Comparison of ENCODE assay signal across 14 cellular contexts in the genomic region with DNA sequence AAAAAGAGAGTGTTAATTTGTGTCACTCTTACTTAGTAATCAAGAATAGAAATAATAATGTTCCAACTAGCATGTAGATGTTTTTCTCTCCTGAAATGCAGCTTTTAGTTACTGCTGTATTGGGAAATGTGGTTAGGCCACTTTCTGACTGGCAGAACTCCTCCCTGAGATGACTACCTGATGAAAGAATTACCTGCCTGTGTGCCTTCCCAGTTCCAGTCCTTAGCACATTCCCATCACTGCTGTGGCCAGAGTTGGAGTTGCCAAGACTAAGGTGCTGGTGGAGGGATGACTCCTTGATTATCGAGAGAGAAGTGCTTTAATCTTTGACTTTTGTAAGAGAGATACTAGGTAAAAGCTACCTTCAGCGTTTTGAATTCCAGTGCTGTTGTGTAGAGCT. TPM values are rescaled to one million over a fixed set of nuclear protein-coding genes. Genes with fewer than 3 reads are reported as not detected.
DNase-seq lines count a peak whose midpoint lies in the region; ATAC-seq, FAIRE-seq and TF ChIP-seq lines count a peak whose summit lies in the region.
"Had no signal": no experiment of that assay in that cellular context is flagged by ENCODE, and none has a peak within 500 bp of the region (broad histone marks: within the 10 kb centered on the region; RNA-seq: fewer than 3 reads in every experiment).

No MANE protein-coding gene starts in this region.

- TF ChIP-seq POLR2A in HCT116 (IDR thresholded peaks at IDR 0.05; ENCODE audit: borderline replicate concordance, extremely low read depth, insufficient read depth, insufficient read length) (no peak), K562 (conservative IDR thresholded peaks at IDR 0.05) (no peak), prostate gland (IDR thresholded peaks at IDR 0.05) (no peak), adrenal gland (IDR thresholded peaks at IDR 0.05) (no peak)

- H4K20me1 ChIP-seq in HCT116 (ENCODE audit: insufficient read depth) (no peaks in the 10 kb centered on the region), K562 (replicated peaks; ENCODE audit: control insufficient read depth, insufficient read depth, low read length) (no peaks in the 10 kb centered on the region), hepatocyte (ENCODE audit: insufficient read depth, poor library complexity, severe bottlenecking) (peaks cover 3% of the 10 kb centered on the region)

- POLR2A ChIA-PET in HCT116 (lab: Charles Lee) (interaction anchor here (1.3 kb wide), 1 partner anchor 9 kb away, joined by 3 read pairs; a partner anchor contains a TSS), K562 (lab: Yijun Ruan, JAX) (interaction anchor here (0.6 to 1.5 kb wide), 2 partner anchors 11 to 32 kb away, joined by 3 read pairs; no protein-coding TSS in a partner anchor)

- 13% methylated on average over 2 of the region's 2 CpGs for WGBS in K562 (ENCODE audit: insufficient coverage, low coverage, missing lambda C conversion rate)
- WGBS in hepatocyte (ENCODE audit: low lambda C conversion rate, missing lambda C conversion rate): 57% methylated on average over 2 of the region's 2 CpGs
- 36% methylated on average over 2 of the region's 2 CpGs for WGBS in prostate gland
- 62 to 78% (median 72%) methylated on average over 2 of the region's 2 CpGs for WGBS in adrenal gland, 4 donors

- no peak overlapping the region for H3K9ac ChIP-seq in HCT116 (ENCODE audit: low read length)
- H3K9ac ChIP-seq in K562 (ENCODE audit: insufficient read depth in 1 of 2, low read depth in 2 of 2, low read length in 2 of 2): peak overlapping the region; percentile 53 to 82; a peak in 3 of 4 replicates

- DNase-seq in HCT116 (ENCODE audit: low read depth, low spot score): no peak
- no peak for DNase-seq in K562 (ENCODE audit: extremely low read depth in 1 of 4, low spot score in 3 of 4)
- peak; percentile 47 for DNase-seq in hepatocyte (ENCODE audit: low spot score)
- peak; percentile 42 for DNase-seq in prostate gland (ENCODE audit: low spot score)
- no peak for DNase-seq in NCI-H510A treated with DMSO at 0.1 percent for 48 hours (lab: John Stamatoyannopoulos, UW)
- no peak for DNase-seq in NCI-H1105 (lab: John Stamatoyannopoulos, UW)
- no peak for DNase-seq in adrenal gland
- DNase-seq: activated T-cell treated with anti-CD3 and anti-CD28 coated beads, Interleukin-2, amount 50 U/mL, for 48 hours; Kasumi-1; left cardiac atrium; NCI-H2081 treated with DMSO at 0.1 percent for 48 hours; stimulated activated CD4-positive, alpha-beta T cell treated with anti-CD3 and anti-CD28 coated beads, Interleukin-12 subunit alpha, Interleukin-12 subunit beta, amount 100 ng/mL, for 4 hours had no signal

- intact Hi-C loops in HCT116 (cut with micrococcal nuclease): no loop called here
- intact Hi-C loops in K562 (cut with micrococcal nuclease): no loop called here
- intact Hi-C loops in prostate gland (cut with DNase I): no loop called here
- intact Hi-C loops in adrenal gland (cut with DNase I): no loop called here

- BruUV-seq in HCT116 (replicated peaks; lab: Mats Ljungman, UMichigan) (no TSS peak), K562 (replicated peaks; lab: Mats Ljungman, UMichigan) (no TSS peak)

- H3K4me3 ChIP-seq in HCT116 (replicated peaks in 1 of 2; ENCODE audit: low read depth in 1 of 2, low read length in 2 of 2) (peak overlapping the region in 1 of 2 experiments; percentile 5; a peak in 1 of 4 replicates), K562 (peak overlapping the region; percentile 27; the same call in 1 of the 2 replicates), hepatocyte (no peak overlapping the region), prostate gland (no peak overlapping the region), adrenal gland (no peak overlapping the region)
- H3K4me3 ChIP-seq: thyroid gland had no signal

- H3K79me2 ChIP-seq in HCT116 (ENCODE audit: insufficient read depth, low read length) (no peaks in the 10 kb centered on the region), K562 (ENCODE audit: control insufficient read depth, insufficient read depth, low read length) (peaks cover 18% of the 10 kb centered on the region), hepatocyte (no peaks in the 10 kb centered on the region)

- no peaks in the 10 kb centered on the region for H3K9me2 ChIP-seq in HCT116 (ENCODE audit: insufficient read depth)
- H3K9me2 ChIP-seq in hepatocyte (replicated peaks; ENCODE audit: insufficient read depth): no peaks in the 10 kb centered on the region

- peak; percentile 71 for FAIRE-seq in K562 (lab: Jason Lieb, UNC)

- H3K36me3 ChIP-seq in HCT116 (ENCODE audit: control insufficient read depth in 1 of 2, insufficient read depth in 2 of 2, low read length in 2 of 2): no peaks in the 10 kb centered on the region
- no peaks in the 10 kb centered on the region; the same call in 2 of the 3 replicates for H3K36me3 ChIP-seq in K562 (ENCODE audit: control insufficient read depth, insufficient read depth, low read length)
- no peaks in the 10 kb centered on the region for H3K36me3 ChIP-seq in hepatocyte (replicated peaks; ENCODE audit: insufficient read depth, low read depth)
- H3K36me3 ChIP-seq in prostate gland: no peaks in the 10 kb centered on the region
- H3K36me3 ChIP-seq in adrenal gland (replicated peaks in 1 of 2): no peaks in the 10 kb centered on the region
- H3K36me3 ChIP-seq: thyroid gland had no signal

- in situ Hi-C loops in K562 (cut with MboI): no loop called here

- peaks cover 2 to 18% of the 10 kb centered on the region in 2 experiments; a peak in 3 of 4 replicates for H3K4me1 ChIP-seq in HCT116 (ENCODE audit: control insufficient read depth in 1 of 2, insufficient read depth in 2 of 2, low read length in 2 of 2)
- peaks cover 24 to 33% of the 10 kb centered on the region in 2 experiments; a peak in 4 of 5 replicates for H3K4me1 ChIP-seq in K562 (replicated peaks in 1 of 2; ENCODE audit: control insufficient read depth in 2 of 2, insufficient read depth in 2 of 2, low read length in 2 of 2)
- peaks cover 32% of the 10 kb centered on the region for H3K4me1 ChIP-seq in hepatocyte (ENCODE audit: insufficient read depth)
- no peaks in the 10 kb centered on the region for H3K4me1 ChIP-seq in prostate gland (replicated peaks)
- H3K4me1 ChIP-seq in adrenal gland (replicated peaks in 1 of 2): peaks cover 20 to 45% of the 10 kb centered on the region in 2 donors

- TF ChIP-seq EP300 in K562 (IDR thresholded peaks at IDR 0.05; ENCODE audit: low read length): no peak

- peak overlapping the region; percentile 18 for H2AFZ ChIP-seq in HCT116 (ENCODE audit: low read depth, low read length, poor library complexity, severe bottlenecking)
- no peak overlapping the region for H2AFZ ChIP-seq in K562 (ENCODE audit: low read depth, low read length)
- no peak overlapping the region for H2AFZ ChIP-seq in hepatocyte

- no peaks in the 10 kb centered on the region for H3K9me1 ChIP-seq in K562 (ENCODE audit: control insufficient read depth, insufficient read depth, low read length)

- H3K27me3 ChIP-seq in HCT116 (ENCODE audit: insufficient read depth, low read length): no peaks in the 10 kb centered on the region
- no peaks in the 10 kb centered on the region for H3K27me3 ChIP-seq in K562 (ENCODE audit: control insufficient read depth in 2 of 2, insufficient read depth in 2 of 2, low read length in 2 of 2)
- H3K27me3 ChIP-seq in hepatocyte: no peaks in the 10 kb centered on the region
- no peaks in the 10 kb centered on the region for H3K27me3 ChIP-seq in prostate gland (replicated peaks; ENCODE audit: insufficient read depth)
- no peaks in the 10 kb centered on the region for H3K27me3 ChIP-seq in adrenal gland
- H3K27me3 ChIP-seq: thyroid gland had no signal

- H3K4me2 ChIP-seq in HCT116 (ENCODE audit: low read length): peak overlapping the region; percentile 57
- peak overlapping the region; percentile 79 for H3K4me2 ChIP-seq in K562 (ENCODE audit: insufficient read depth, low read length)
- peak overlapping the region; percentile 46 for H3K4me2 ChIP-seq in hepatocyte

- H3K27ac ChIP-seq in HCT116 (ENCODE audit: low read depth, low read length) (no peak overlapping the region), K562 (ENCODE audit: extremely low read depth, low read depth, low read length) (peak overlapping the region; percentile 46; the same call in 2 of the 3 replicates), hepatocyte (no peak overlapping the region), prostate gland (no peak overlapping the region), adrenal gland (no peak overlapping the region)

- TF ChIP-seq CTCF in HCT116 (IDR thresholded peaks at IDR 0.05 in 2 of 3, conservative IDR thresholded peaks at IDR 0.05 in 1 of 3; ENCODE audit: borderline replicate concordance in 1 of 3, insufficient read depth in 1 of 3, low read depth in 2 of 3, low read length in 2 of 3) (no peak), K562 (IDR thresholded peaks at IDR 0.05 in 2 of 3, conservative IDR thresholded peaks at IDR 0.05 in 1 of 3; ENCODE audit: insufficient read depth in 2 of 3, low read depth in 1 of 3, low read length in 3 of 3) (no peak), hepatocyte (IDR thresholded peaks at IDR 0.05; ENCODE audit: poor library complexity) (no peak), prostate gland (IDR thresholded peaks at IDR 0.05) (no peak), adrenal gland (IDR thresholded peaks at IDR 0.05) (no peak)

- RAD21 ChIA-PET in HCT116 (lab: Charles Lee; ENCODE audit: low non-redundant PET in 1 of 2, low total read pairs in 2 of 2, uncharacterized antibody in 2 of 2, unreplicated experiment in 2 of 2): no interaction called here

- no peak for TF ChIP-seq RAD21 in HCT116 (IDR thresholded peaks at IDR 0.05; ENCODE audit: low read depth)
- no peak for TF ChIP-seq RAD21 in K562 (CRISPR knock-in tag; conservative IDR thresholded peaks at IDR 0.05 in 1 of 2, IDR thresholded peaks at IDR 0.05 in 1 of 2)

- ATAC-seq in HCT116: peak; percentile 90
- ATAC-seq in K562: peak; percentile 27
- ATAC-seq in GM18873 (IDR thresholded peaks at IDR 0.05; ENCODE audit: low FRiP score, unreplicated experiment): no peak

- CTCF ChIA-PET in HCT116 (lab: Charles Lee) (no interaction called here), K562 (lab: Yijun Ruan, JAX; ENCODE audit: low intra/inter-chr PET ratio) (no interaction called here)

- H3K9me3 ChIP-seq in HCT116 (ENCODE audit: control insufficient read depth in 1 of 2, insufficient read depth in 1 of 2, low read depth in 1 of 2, low read length in 2 of 2) (no peaks in the 10 kb centered on the region), K562 (replicated peaks; ENCODE audit: control insufficient read depth, insufficient read depth, low read depth, low read length) (no peaks in the 10 kb centered on the region), hepatocyte (ENCODE audit: low read depth) (no peaks in the 10 kb centered on the region), prostate gland (no peaks in the 10 kb centered on the region), adrenal gland (replicated peaks in 1 of 3) (no peaks in the 10 kb centered on the region)
- H3K9me3 ChIP-seq: thyroid gland had no signal

RNA-seq across cellular contexts. Expression of a gene that starts 9.5 kb away (rescaled TPM):
- total RNA-seq in HCT116 (2021; ENCODE audit: unreplicated experiment) (3.8 TPM), K562 (2014; rRNA removed) (5.3 and 8.9 TPM in 2 replicates), K562 (2014; rRNA removed; fragmentation: Illumina TruSeq; extraction: Trizol) (9.7 and 12.0 TPM in 2 replicates), K562 (2015; rRNA removed; fragmentation: Illumina TruSeq; extraction: Trizol) (8.0 and 8.7 TPM in 2 replicates), K562 (2021) (10.3 and 10.9 TPM in 2 replicates), hepatocyte (30.7 and 37.5 TPM in 2 replicates), prostate gland (10 to 100 TPM; 13.7 to 61.1 TPM), adrenal gland (10 to 100 TPM; 12.9 to 58.2 (median 36.5) TPM)
- 2.2 and 2.8 TPM in 2 replicates for polyA plus RNA-seq in HCT116 (2012)
- total RNA-seq in K562 (2011; cell fraction: chromatin; rRNA removed; ENCODE audit: low replicate concordance): 25.0 and 56.0 TPM in 2 replicates
- total RNA-seq in K562 (2011; cell fraction: nucleolus; rRNA removed): 10.0 and 11.8 TPM in 2 replicates
- 25.5 and 30.8 TPM in 2 replicates for total RNA-seq in K562 (2011; cell fraction: nucleoplasm; rRNA removed)
- polyA plus RNA-seq in K562 (2011; rRNA removed) (7.5 and 8.8 TPM in 2 replicates), K562 (2014; fragmentation: Illumina TruSeq; extraction: Trizol) (12.4 and 14.6 TPM in 2 replicates), K562 (2014; fragmentation: Nextera tagmentation; extraction: Ambion mirVana) (1 to 10 TPM; 1.3 to 2.2 TPM), K562 (2014; rRNA removed) (2.9 and 7.1 TPM in 2 replicates), hepatocyte (6.0 and 10.9 TPM in 2 replicates), adrenal gland (10 to 100 TPM in 1 of 3 donors, 1 to 10 TPM in 2; 4.1 to 14.1 (median 8.9) TPM)
- 3.1 and 3.5 TPM in 2 replicates for polyA plus RNA-seq in K562 (2011; cell fraction: cytosol; rRNA removed)
- polyA plus RNA-seq in K562 (2011; cell fraction: nucleus; rRNA removed): 14.7 and 16.9 TPM in 2 replicates
- 2.7 and 5.0 TPM in 2 replicates for polyA plus RNA-seq in K562 (2012)
- 17.5 and 25.5 TPM in 2 replicates for polyA minus RNA-seq in K562 (2011; rRNA and poly(A)+ RNA removed)
- 7.1 and 7.4 TPM in 2 replicates for polyA minus RNA-seq in K562 (2011; cell fraction: cytosol; rRNA and poly(A)+ RNA removed)
- 14.5 and 16.8 TPM in 2 replicates for polyA minus RNA-seq in K562 (2011; cell fraction: nucleus; rRNA and poly(A)+ RNA removed)

Comparison
In these comparisons a context has a peak if more than half of its experiments do, and no peak if none do; other contexts are left out.
1. DNase-seq: peak in hepatocyte (single experiment) and prostate gland (single experiment); none in HCT116 (single experiment), K562 (0 of 4), NCI-H510A treated with DMSO at 0.1 percent for 48 hours (single experiment), NCI-H1105 (single experiment) and adrenal gland (0 of 7).
2. Peak in every context shown above with its lines, with median percentiles within 50 percentile points of each other: H3K4me2 ChIP-seq.